ENCODE assay signal across 21 cellular contexts in genomic region chr16:65244811-65245210, GRCh38.
"Had no signal": no experiment of that assay in that cellular context is flagged by ENCODE, and none has a peak within 500 bp of the region (broad histone marks: within the 10 kb centered on the region; RNA-seq: fewer than 3 reads in every experiment).

No MANE protein-coding gene starts in this region.

- H3K27me3 ChIP-seq: esophagus squamous epithelium, gastrocnemius medialis, hepatocyte, pancreas, right lobe of liver, tibial nerve, upper lobe of left lung had no signal

- H3K4me3 ChIP-seq: coronary artery, esophagus squamous epithelium, gastrocnemius medialis, hepatocyte, lung, pancreas, right lobe of liver, thoracic aorta, tibial nerve, upper lobe of left lung had no signal

- H3K27ac ChIP-seq: coronary artery, esophagus squamous epithelium, gastrocnemius medialis, hepatocyte, pancreas, right lobe of liver, thoracic aorta, tibial nerve, upper lobe of left lung had no signal

- H3K36me3 ChIP-seq: esophagus squamous epithelium, gastrocnemius medialis, pancreas, right lobe of liver, thoracic aorta, tibial nerve, upper lobe of left lung had no signal

- H3K9me3 ChIP-seq: esophagus squamous epithelium, gastrocnemius medialis, pancreas, right lobe of liver, thoracic aorta, tibial nerve, upper lobe of left lung had no signal

- DNase-seq: dermis blood vessel endothelial cell; effector memory CD8-positive, alpha-beta T cell; erythroblast; esophagus squamous epithelium; gastrocnemius medialis; head of caudate nucleus; kidney; natural killer cell; pancreas; retina; right lobe of liver; small intestine; stimulated activated CD4-positive, alpha-beta T cell treated with anti-CD3 and anti-CD28 coated beads, Interleukin-15, amount 100 ng/mL, for 24 hours; stimulated activated CD4-positive, alpha-beta T cell treated with anti-CD3 and anti-CD28 coated beads, Interleukin-2, amount 100 ng/mL, for 48 hours; stimulated activated naive B cell treated with anti-CD40 and anti-IgM and Interleukin-4, amounts not matched to agents 10 μg/mL and 1 μg/mL and 100 μg/mL, for 72 hours; upper lobe of left lung had no signal
